In genomic region chr5:17330386-17330785, GRCh38 we compare ENCODE assay signal across 25 cellular contexts.
"Had no signal": no experiment of that assay in that cellular context is flagged by ENCODE, and none has a peak within 500 bp of the region (broad histone marks: within the 10 kb centered on the region; RNA-seq: fewer than 3 reads in every experiment).

No MANE protein-coding gene starts in this region.

- DNase-seq: colonic mucosa; effector CD8-positive, alpha-beta T cell; endodermal cell; heart left ventricle; kidney glomerular epithelial cell; left ventricle myocardium superior; lower lobe of right lung; naive thymus-derived CD8-positive, alpha-beta T cell; nephron progenitor cell; nucleus accumbens; psoas muscle; right cardiac atrium; sigmoid colon; stimulated activated CD4-positive, alpha-beta T cell treated with anti-CD3 and anti-CD28 coated beads, Interleukin-2, amount 100 ng/mL, for 24 hours; stimulated activated CD4-positive, alpha-beta T cell treated with anti-CD3 and anti-CD28 coated beads, Interleukin-4, amount 100 ng/mL, for 24 hours; stimulated activated naive CD4-positive, alpha-beta T cell treated with Interleukin-2 at 50 U/mL for 16 hours; stomach; thyroid gland; upper lobe of left lung; uterus had no signal

- H2AFZ ChIP-seq: hepatocyte had no signal

- H3K4me2 ChIP-seq: hepatocyte had no signal

- ATAC-seq: foreskin keratinocyte; gastroesophageal sphincter; heart left ventricle; left ventricle myocardium superior; lower lobe of right lung; naive thymus-derived CD8-positive, alpha-beta T cell; psoas muscle; right cardiac atrium; stimulated activated effector memory CD8-positive, alpha-beta T cell treated with anti-CD3 and anti-CD28 coated beads, Interleukin-12 subunit alpha, Interleukin-12 subunit beta, amount 100 ng/mL, for 72 hours had no signal

- H3K9me3 ChIP-seq: colonic mucosa, esophagus muscularis mucosa, gastroesophageal sphincter, lower lobe of right lung, psoas muscle, sigmoid colon, stomach, thyroid gland, upper lobe of left lung, uterus had no signal

- H3K4me1 ChIP-seq: colonic mucosa, esophagus muscularis mucosa, foreskin keratinocyte, gastroesophageal sphincter, heart left ventricle, lower lobe of right lung, psoas muscle, sigmoid colon, stomach, thyroid gland, upper lobe of left lung, uterus had no signal

- H3K36me3 ChIP-seq: colonic mucosa, esophagus muscularis mucosa, gastroesophageal sphincter, heart left ventricle, lower lobe of right lung, sigmoid colon, stomach, thyroid gland, upper lobe of left lung, uterus had no signal

- H3K27ac ChIP-seq: colonic mucosa, esophagus muscularis mucosa, foreskin keratinocyte, gastroesophageal sphincter, heart left ventricle, hepatocyte, lower lobe of right lung, psoas muscle, sigmoid colon, stomach, thyroid gland, upper lobe of left lung, uterus had no signal

- H3K27me3 ChIP-seq: colonic mucosa, esophagus muscularis mucosa, foreskin keratinocyte, gastroesophageal sphincter, hepatocyte, sigmoid colon, stomach, thyroid gland, upper lobe of left lung, uterus had no signal

- H3K79me2 ChIP-seq: hepatocyte had no signal

- H3K4me3 ChIP-seq: colonic mucosa, esophagus muscularis mucosa, gastroesophageal sphincter, heart left ventricle, hepatocyte, lower lobe of right lung, psoas muscle, sigmoid colon, stomach, thyroid gland, upper lobe of left lung, uterus had no signal
